In genomic region chr6:52990342-52990741, GRCh38 we compare ENCODE assay signal across 11 cellular contexts. TPM values are rescaled to one million over a fixed set of nuclear protein-coding genes. Genes with fewer than 3 reads are reported as not detected.
DNase-seq lines count a peak whose midpoint lies in the region; ATAC-seq, FAIRE-seq and TF ChIP-seq lines count a peak whose summit lies in the region.
"Had no signal": no experiment of that assay in that cellular context is flagged by ENCODE, and none has a peak within 500 bp of the region (broad histone marks: within the 10 kb centered on the region; RNA-seq: fewer than 3 reads in every experiment).

No MANE protein-coding gene starts in this region.

- DNase-seq in activated CD4-positive, alpha-beta T cell treated with anti-CD3 and anti-CD28 coated beads, Interleukin-2, amount 10 ng/mL, durations not matched to agents 24 days and 14 days = no peak
- DNase-seq in activated CD4-positive, alpha-beta T cell treated with anti-CD3 and anti-CD28 coated beads for 1 hour = no peak
- peak; percentile 72 for DNase-seq in HT-29 (ENCODE audit: low spot score)
- peak; percentile 25 for DNase-seq in astrocyte of the spinal cord (ENCODE audit: low read depth, low spot score)
- peak; percentile 71 for DNase-seq in renal cortical epithelial cell (ENCODE audit: low read depth)
- no peak for DNase-seq in hippocampal formation (lab: John Stamatoyannopoulos, UW)
- no peak for DNase-seq in left lung
- DNase-seq in pancreas = no peak
- DNase-seq: central memory CD4-positive, alpha-beta T cell had no signal

- TF ChIP-seq CTCF in astrocyte of the spinal cord (IDR thresholded peaks at IDR 0.05; ENCODE audit: low read depth, low read length) = no peak
- TF ChIP-seq CTCF in left lung (IDR thresholded peaks at IDR 0.05) = no peak
- TF ChIP-seq CTCF in pancreas (IDR thresholded peaks at IDR 0.05) = no peak

- intact Hi-C loops in activated CD4-positive, alpha-beta T cell treated with anti-CD3 and anti-CD28 coated beads, Interleukin-2, amount 10 ng/mL, durations not matched to agents 24 days and 14 days (cut with micrococcal nuclease) = loop anchor here (1.0 to 10.0 kb wide), 6 partner anchors 14 to 833 kb away; partner anchors contain the start of gene GCLC
- intact Hi-C loops in left lung (cut with DNase I) (no loop called here), pancreas (cut with DNase I) (loop anchor here in 1 of 3 donors (10.0 kb wide), 1 partner anchor 116 kb away; no protein-coding TSS in a partner anchor)

- H3K27ac Mint-ChIP-seq in activated CD4-positive, alpha-beta T cell treated with anti-CD3 and anti-CD28 coated beads, Interleukin-2, amount 10 ng/mL, durations not matched to agents 24 days and 14 days = peak overlapping the region; percentile 90

- H3K27me3 ChIP-seq in left lung = no peaks in the 10 kb centered on the region
- H3K27me3 ChIP-seq in pancreas = no peaks in the 10 kb centered on the region
- H3K27me3 ChIP-seq: esophagus muscularis mucosa, right atrium auricular region had no signal

- H3K36me3 ChIP-seq in left lung (peaks cover 0 to 4% of the 10 kb centered on the region in 2 donors), pancreas (peaks cover 0 to 7% (median 0%) of the 10 kb centered on the region in 3 donors)

- WGBS in pancreas, 2 donors = 88 to 93% methylated on average over 2 of the region's 2 CpGs

- H3K36me3 Mint-ChIP-seq in activated CD4-positive, alpha-beta T cell treated with anti-CD3 and anti-CD28 coated beads, Interleukin-2, amount 10 ng/mL, durations not matched to agents 24 days and 14 days (ENCODE audit: low read depth) = peaks cover 36% of the 10 kb centered on the region

- peaks cover 5% of the 10 kb centered on the region for H3K9me3 Mint-ChIP-seq in activated CD4-positive, alpha-beta T cell treated with anti-CD3 and anti-CD28 coated beads, Interleukin-2, amount 10 ng/mL, durations not matched to agents 24 days and 14 days

- in situ Hi-C loops in astrocyte of the spinal cord (cut with HindIII; ENCODE audit: low sequenced_read_pairs) = no loop called here

- H3K4me1 Mint-ChIP-seq in activated CD4-positive, alpha-beta T cell treated with anti-CD3 and anti-CD28 coated beads, Interleukin-2, amount 10 ng/mL, durations not matched to agents 24 days and 14 days = peaks cover 52% of the 10 kb centered on the region

- peaks cover 3% of the 10 kb centered on the region for H3K27me3 Mint-ChIP-seq in activated CD4-positive, alpha-beta T cell treated with anti-CD3 and anti-CD28 coated beads, Interleukin-2, amount 10 ng/mL, durations not matched to agents 24 days and 14 days

- no peak for FAIRE-seq in pancreas (lab: Jason Lieb, UNC)

- no peaks in the 10 kb centered on the region for H3K9me3 ChIP-seq in left lung
- H3K9me3 ChIP-seq in pancreas = no peaks in the 10 kb centered on the region
- H3K9me3 ChIP-seq: esophagus muscularis mucosa, right atrium auricular region had no signal

- peak overlapping the region; percentile 16 for H3K4me3 Mint-ChIP-seq in activated CD4-positive, alpha-beta T cell treated with anti-CD3 and anti-CD28 coated beads, Interleukin-2, amount 10 ng/mL, durations not matched to agents 24 days and 14 days

- H3K27ac ChIP-seq in left lung (no peak overlapping the region), pancreas (no peak overlapping the region)
- H3K27ac ChIP-seq: esophagus muscularis mucosa, right atrium auricular region had no signal

- H3K4me1 ChIP-seq in left lung (peaks cover 5 to 7% of the 10 kb centered on the region in 2 donors), pancreas (peaks cover 0 to 8% (median 7%) of the 10 kb centered on the region in 3 donors)

- ATAC-seq in left lung = no peak
- ATAC-seq in pancreas = no peak

- H3K4me3 ChIP-seq in astrocyte of the spinal cord (ENCODE audit: low read depth, low read length) (no peak overlapping the region), left lung (no peak overlapping the region), pancreas (no peak overlapping the region)
- H3K4me3 ChIP-seq: esophagus muscularis mucosa, right atrium auricular region had no signal

RNA-seq across cellular contexts. Expression of gene GSTA4, which starts 4.7 kb away (rescaled TPM):
- 28.7 and 32.1 TPM in 2 replicates for total RNA-seq in activated CD4-positive, alpha-beta T cell treated with anti-CD3 and anti-CD28 coated beads, Interleukin-2, amount 10 ng/mL, durations not matched to agents 24 days and 14 days
- total RNA-seq in HT-29 (2014; rRNA removed; shearing (Covaris generic)) = 4.1 and 5.4 TPM in 2 replicates
- total RNA-seq in renal cortical epithelial cell (16.3 and 36.6 TPM in 2 replicates), left lung (10 to 100 TPM; 49.1 to 63.0 TPM), pancreas (10 to 100 TPM; 11.0 to 18.4 (median 13.2) TPM)
- 10 to 100 TPM; 19.3 to 33.3 TPM for polyA plus RNA-seq in pancreas

Comparison
In these comparisons a context has a peak if more than half of its experiments do, and no peak if none do; other contexts are left out.
1. DNase-seq: peak in HT-29 (single experiment), astrocyte of the spinal cord (single experiment) and renal cortical epithelial cell (single experiment); none in activated CD4-positive, alpha-beta T cell treated with anti-CD3 and anti-CD28 coated beads, Interleukin-2, amount 10 ng/mL, durations not matched to agents 24 days and 14 days (single experiment), activated CD4-positive, alpha-beta T cell treated with anti-CD3 and anti-CD28 coated beads for 1 hour (single experiment), hippocampal formation (0 of 2), left lung (0 of 2) and pancreas (0 of 6).